Comparison of ENCODE assay signal across 9 cellular contexts in the genomic region with DNA sequence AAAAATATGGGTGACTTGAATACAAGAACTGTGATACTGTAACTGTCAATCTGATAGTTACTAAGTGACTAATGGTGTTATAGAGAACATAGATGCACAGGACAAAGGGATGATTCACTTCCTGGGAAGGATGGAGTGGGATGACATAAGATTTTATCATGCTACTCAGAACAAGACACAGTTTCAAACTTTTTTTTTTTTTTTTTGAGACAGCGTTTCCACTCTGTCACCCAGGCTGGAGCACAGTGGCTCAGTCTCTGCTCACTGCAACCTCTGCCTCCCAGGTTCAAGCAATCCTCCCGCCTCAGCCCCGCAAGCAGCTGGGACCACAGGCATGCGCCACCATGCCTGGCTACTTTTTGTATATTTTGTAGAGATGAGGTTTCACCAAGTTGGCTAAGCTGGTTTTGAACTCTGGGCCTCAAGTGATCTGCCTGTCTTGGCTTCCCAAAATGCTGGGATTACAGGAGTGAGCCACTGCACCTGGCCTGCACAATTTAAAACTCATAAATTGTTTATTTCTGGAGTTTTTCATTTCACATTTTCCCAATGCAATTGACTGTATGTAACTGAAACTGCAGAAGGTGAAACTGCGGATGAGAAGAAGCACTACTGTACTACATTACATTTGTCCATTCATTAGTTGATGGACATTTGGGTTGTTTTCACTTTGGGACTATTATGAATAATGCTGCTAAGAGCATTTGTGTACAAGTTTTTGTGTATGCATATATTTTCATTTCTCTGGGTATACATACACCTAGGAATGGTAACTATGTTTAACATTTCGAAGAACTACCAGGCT. TPM values are rescaled to one million over a fixed set of nuclear protein-coding genes. Genes with fewer than 3 reads are reported as not detected.
DNase-seq lines count a peak whose midpoint lies in the region; ATAC-seq, FAIRE-seq and TF ChIP-seq lines count a peak whose summit lies in the region.
"Had no signal": no experiment of that assay in that cellular context is flagged by ENCODE, and none has a peak within 500 bp of the region (broad histone marks: within the 10 kb centered on the region; RNA-seq: fewer than 3 reads in every experiment).

No MANE protein-coding gene starts in this region.

- no peaks in the 10 kb centered on the region for H3K9me2 ChIP-seq in MM.1S (replicated peaks; ENCODE audit: insufficient read depth, low read length)

- H2AFZ ChIP-seq in mammary epithelial cell (ENCODE audit: low read depth, low read length) (peak overlapping the region; percentile 31), MM.1S (ENCODE audit: low read length) (no peak overlapping the region)

- WGBS in mammary epithelial cell (ENCODE audit: low coverage, missing lambda C conversion rate): 48% methylated on average over 5 of the region's 6 CpGs
- WGBS in pancreas, 2 donors: 83 to 93% methylated on average over 6 of the region's 6 CpGs

- H3K9me3 ChIP-seq in mammary epithelial cell (replicated peaks; ENCODE audit: insufficient read depth, low read length) (no peaks in the 10 kb centered on the region), MM.1S (replicated peaks; ENCODE audit: insufficient read depth, low read length) (no peaks in the 10 kb centered on the region), pancreas (no peaks in the 10 kb centered on the region)

- ATAC-seq in GM18505 (IDR thresholded peaks at IDR 0.05; ENCODE audit: unreplicated experiment) (no peak), GM18870 (IDR thresholded peaks at IDR 0.05; ENCODE audit: unreplicated experiment) (no peak), pancreas (no peak)

- H3K79me2 ChIP-seq in mammary epithelial cell (ENCODE audit: insufficient read depth, low read length) (no peaks in the 10 kb centered on the region), MM.1S (ENCODE audit: low read length) (no peaks in the 10 kb centered on the region)

- H3K9ac ChIP-seq in mammary epithelial cell (ENCODE audit: insufficient read depth, low read length) (no peak overlapping the region), MM.1S (ENCODE audit: low read length) (no peak overlapping the region)

- H3K36me3 ChIP-seq in mammary epithelial cell (ENCODE audit: insufficient read depth, low read length): no peaks in the 10 kb centered on the region
- H3K36me3 ChIP-seq in MM.1S (replicated peaks; ENCODE audit: insufficient read depth, low read length): no peaks in the 10 kb centered on the region
- no peaks in the 10 kb centered on the region for H3K36me3 ChIP-seq in pancreas

- intact Hi-C loops in mammary epithelial cell (cut with micrococcal nuclease): no loop called here
- intact Hi-C loops in pancreas (cut with DNase I): no loop called here

- FAIRE-seq in pancreas (lab: Jason Lieb, UNC): no peak

- H3K27me3 ChIP-seq in mammary epithelial cell (ENCODE audit: insufficient read depth, low read length) (no peaks in the 10 kb centered on the region), MM.1S (replicated peaks; ENCODE audit: insufficient read depth, low read length) (no peaks in the 10 kb centered on the region), pancreas (no peaks in the 10 kb centered on the region)

- DNase-seq in ELR (ENCODE audit: low read depth): peak; percentile 95
- DNase-seq in SK-MEL-5 (ENCODE audit: low read depth, low spot score): peak; percentile 67
- peak; percentile 91 for DNase-seq in mammary epithelial cell
- DNase-seq in stimulated activated CD4-positive, alpha-beta T cell treated with anti-CD3 and anti-CD28 coated beads, Interleukin-12 subunit alpha, Interleukin-12 subunit beta, amount 100 ng/mL, for 4 hours: peak; percentile 51
- DNase-seq in MM.1S: no peak
- no peak for DNase-seq in pancreas

- H3K27ac ChIP-seq in mammary epithelial cell (ENCODE audit: insufficient read depth, low read depth, low read length) (peak overlapping the region; percentile 73), MM.1S (ENCODE audit: low read length) (no peak overlapping the region), pancreas (no peak overlapping the region)

- CTCF ChIA-PET in mammary epithelial cell (lab: Charles Lee; ENCODE audit: low non-redundant PET): no interaction called here

- H3K4me3 ChIP-seq in mammary epithelial cell (replicated peaks in 1 of 3; ENCODE audit: insufficient read depth in 1 of 3, low read depth in 2 of 3, low read length in 3 of 3): no peak overlapping the region
- no peak overlapping the region for H3K4me3 ChIP-seq in MM.1S (ENCODE audit: low read length)
- no peak overlapping the region for H3K4me3 ChIP-seq in pancreas

- no peak for TF ChIP-seq POLR2A in GM18505 (IDR thresholded peaks at IDR 0.05; ENCODE audit: borderline replicate concordance, extremely low read depth, insufficient read depth, insufficient read length)

- no peak for TF ChIP-seq CTCF in mammary epithelial cell (conservative IDR thresholded peaks at IDR 0.05 in 1 of 2, IDR thresholded peaks at IDR 0.05 in 1 of 2; ENCODE audit: extremely low read depth in 1 of 2, insufficient read depth in 1 of 2, low read depth in 1 of 2, low read length in 2 of 2)
- TF ChIP-seq CTCF in MM.1S (IDR thresholded peaks at IDR 0.05; ENCODE audit: low read length): no peak
- no peak for TF ChIP-seq CTCF in pancreas (IDR thresholded peaks at IDR 0.05)

- no TSS peak for BruUV-seq in mammary epithelial cell (replicated peaks; lab: Mats Ljungman, UMichigan)

- H3K4me2 ChIP-seq in mammary epithelial cell (ENCODE audit: insufficient read depth, low read depth, low read length): peak overlapping the region; percentile 54
- H3K4me2 ChIP-seq in MM.1S (ENCODE audit: low read depth, low read length): no peak overlapping the region

- H3F3A ChIP-seq in MM.1S (ENCODE audit: insufficient read depth, low read length): 0 out of 2 replicates have a peak, but pooled peaks cover 3% of the 10 kb centered on the region

- dilution Hi-C loops in mammary epithelial cell (cut with HindIII; ENCODE audit: low sequenced_read_pairs): no loop called here

- peaks cover 20% of the 10 kb centered on the region for H3K4me1 ChIP-seq in mammary epithelial cell (ENCODE audit: insufficient read depth, low read length)
- peaks cover 8% of the 10 kb centered on the region for H3K4me1 ChIP-seq in MM.1S (ENCODE audit: low read length)
- no peaks in the 10 kb centered on the region for H3K4me1 ChIP-seq in pancreas

- H4K20me1 ChIP-seq in mammary epithelial cell (ENCODE audit: insufficient read depth, low read length) (no peaks in the 10 kb centered on the region), MM.1S (ENCODE audit: insufficient read depth, low read length) (no peaks in the 10 kb centered on the region)

- in situ Hi-C loops in SK-MEL-5 (cut with HindIII; ENCODE audit: low pct_unique_long_range_greater_than_20kb, low sequenced_read_pairs): no loop called here
- in situ Hi-C loops in mammary epithelial cell (cut with MboI; ENCODE audit: low sequenced_read_pairs in 2 of 2): no loop called here

RNA-seq across cellular contexts. Expression of a gene that starts 40.6 kb away (rescaled TPM):
- total RNA-seq in SK-MEL-5 (2014; rRNA removed; shearing (Covaris generic)): not detected in 2 replicates
- polyA plus RNA-seq in SK-MEL-5 (2015; cell fraction: cytosol; rRNA removed): not detected in 2 replicates
- polyA plus RNA-seq in SK-MEL-5 (2015; cell fraction: nucleus; rRNA removed): not detected in 2 replicates
- not detected for total RNA-seq in mammary epithelial cell
- not detected for polyA plus RNA-seq in mammary epithelial cell
- not detected for polyA minus RNA-seq in mammary epithelial cell
- 10 to 100 TPM in 1 of 6 donors, 1 to 10 TPM in 2, under 1 TPM in 3; 0.03 to 15.1 (median 0.72) TPM for total RNA-seq in pancreas
- 1 to 10 TPM in 1 of 2 donors, under 1 TPM in 1; 0.28 to 3.8 TPM for polyA plus RNA-seq in pancreas
- total RNA-seq: OCI-LY7 had no signal

RNA-seq across cellular contexts. Expression of a gene that starts 47.2 kb away (rescaled TPM):
- total RNA-seq in SK-MEL-5 (2014; rRNA removed; shearing (Covaris generic)): 41.0 and 43.5 TPM in 2 replicates
- 87.5 and 116 TPM in 2 replicates for polyA plus RNA-seq in SK-MEL-5 (2015; cell fraction: cytosol; rRNA removed)
- 65.1 and 94.1 TPM in 2 replicates for polyA plus RNA-seq in SK-MEL-5 (2015; cell fraction: nucleus; rRNA removed)
- total RNA-seq in mammary epithelial cell (10 to 100 TPM; 21.8 to 22.6 TPM), pancreas (10 to 100 TPM in 3 of 6 donors, 1 to 10 TPM in 3; 5.9 to 36.6 (median 9.3) TPM)
- polyA plus RNA-seq in mammary epithelial cell (18.4 TPM), pancreas (1 to 10 TPM; 4.8 to 9.1 TPM)
- 32.2 TPM for polyA minus RNA-seq in mammary epithelial cell

Comparison
In these comparisons a context has a peak if more than half of its experiments do, and no peak if none do; other contexts are left out.
1. DNase-seq: peak in ELR (single experiment), SK-MEL-5 (single experiment), mammary epithelial cell (single experiment) and stimulated activated CD4-positive, alpha-beta T cell treated with anti-CD3 and anti-CD28 coated beads, Interleukin-12 subunit alpha, Interleukin-12 subunit beta, amount 100 ng/mL, for 4 hours (single experiment); none in MM.1S (single experiment) and pancreas (0 of 6).